ENCODE assay signal across 1 cellular context in genomic region chr3:23859012-23859743, GRCh38.
TF ChIP-seq lines count a peak whose summit lies in the region.

No MANE protein-coding gene starts in this region.

TF ChIP-seq in GM12878, 131 proteins besides CTCF, POLR2A, EP300 and RAD21:
- TF ChIP-seq E2F8 (IDR thresholded peaks at IDR 0.05; ENCODE audit: low read depth, partially characterized antibody) (no peak), CBX3 (IDR thresholded peaks at IDR 0.05; ENCODE audit: borderline replicate concordance, low read depth) (no peak), KDM1A (IDR thresholded peaks at IDR 0.05; ENCODE audit: borderline replicate concordance) (no peak), POU2F2 (IDR thresholded peaks at IDR 0.05; ENCODE audit: borderline replicate concordance, low read depth, low read length) (no peak), CBX5 (IDR thresholded peaks at IDR 0.05; ENCODE audit: low read depth) (no peak), POLR2AphosphoS2 (IDR thresholded peaks at IDR 0.05; ENCODE audit: low read depth, low read length) (no peak), HDAC2 (IDR thresholded peaks at IDR 0.05) (no peak), DPF2 (IDR thresholded peaks at IDR 0.05) (no peak), ZNF24 (IDR thresholded peaks at IDR 0.05) (no peak), PAX8 (IDR thresholded peaks at IDR 0.05) (no peak), RELA (IDR thresholded peaks at IDR 0.05; ENCODE audit: borderline replicate concordance, partially characterized antibody) (no peak), MYC (IDR thresholded peaks at IDR 0.05; ENCODE audit: insufficient read depth, insufficient read length, insufficient replicate concordance, low read length, severe bottlenecking) (no peak), NFYA (IDR thresholded peaks at IDR 0.05; ENCODE audit: borderline replicate concordance, low read depth, low read length) (no peak), NR2C1 (IDR thresholded peaks at IDR 0.05) (no peak)
